ENCODE assay signal across 21 cellular contexts in the genomic region with DNA sequence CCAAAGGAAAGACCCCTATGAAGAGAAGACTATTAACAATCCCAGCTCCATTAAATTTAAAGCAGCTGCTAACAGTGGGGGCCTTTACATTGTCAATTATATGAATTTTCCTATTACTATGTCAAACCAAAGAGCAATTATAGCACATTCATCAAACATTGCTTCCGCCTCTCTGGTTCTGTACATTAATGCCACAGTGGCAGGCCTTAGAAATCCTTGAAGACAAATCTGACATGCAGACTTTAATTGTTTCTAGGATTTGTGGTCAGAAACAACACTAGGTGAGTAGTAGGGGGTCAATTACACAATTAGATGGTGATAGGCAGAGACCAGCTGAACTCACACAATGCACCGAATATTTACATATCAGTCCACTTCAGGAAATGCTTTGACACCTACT.
"Had no signal": no experiment of that assay in that cellular context is flagged by ENCODE, and none has a peak within 500 bp of the region (broad histone marks: within the 10 kb centered on the region; RNA-seq: fewer than 3 reads in every experiment).

No MANE protein-coding gene starts in this region.

- H3K36me3 ChIP-seq: neutrophil, right atrium auricular region, sigmoid colon, stomach, thoracic aorta, transverse colon had no signal

- H3K9me3 ChIP-seq: neutrophil, psoas muscle, right atrium auricular region, sigmoid colon, stomach, thoracic aorta, transverse colon had no signal

- H3K4me1 ChIP-seq: psoas muscle, right atrium auricular region, sigmoid colon, stomach, transverse colon had no signal

- H3K27ac ChIP-seq: coronary artery, hepatocyte, neutrophil, psoas muscle, right atrium auricular region, sigmoid colon, skin epidermis, stomach, thoracic aorta, transverse colon had no signal

- H3K4me1 Mint-ChIP-seq: naive B cell, nephron had no signal

- ATAC-seq: left colon, left ventricle myocardium superior, psoas muscle had no signal

- H3K27ac Mint-ChIP-seq: naive B cell, nephron had no signal

- H2AFZ ChIP-seq: hepatocyte had no signal

- H3K79me2 ChIP-seq: hepatocyte had no signal

- DNase-seq: effector CD4-positive, alpha-beta T cell; foreskin melanocyte; head of caudate nucleus; left colon; left ventricle myocardium superior; mesenchymal stem cell; naive B cell; psoas muscle; sigmoid colon; stimulated activated naive CD4-positive, alpha-beta T cell; stomach; substantia nigra; transverse colon had no signal

- H3K36me3 Mint-ChIP-seq: naive B cell had no signal

- H3K27me3 ChIP-seq: hepatocyte, neutrophil, right atrium auricular region, sigmoid colon, stomach, transverse colon had no signal

- H3K4me3 Mint-ChIP-seq: naive B cell, nephron had no signal

- H3K4me3 ChIP-seq: coronary artery, hepatocyte, lung, psoas muscle, right atrium auricular region, sigmoid colon, skin epidermis, stomach, thoracic aorta, transverse colon had no signal

- H3K4me2 ChIP-seq: hepatocyte had no signal
